In genomic region chr1:174022080-174022975, GRCh38 we compare ENCODE assay signal across 8 cellular contexts. TPM values are rescaled to one million over a fixed set of nuclear protein-coding genes. Genes with fewer than 3 reads are reported as not detected.
DNase-seq lines count a peak whose midpoint lies in the region; ATAC-seq, FAIRE-seq and TF ChIP-seq lines count a peak whose summit lies in the region.

Gene RC3H1, minus strand, starts transcription at chr1:174022357. Its CDS starts 29,372 bp downstream, at chr1:173992985.

- H3K27me3 Mint-ChIP-seq in progenitor cell of endocrine pancreas: no peaks in the 10 kb centered on the region

- H3K27ac ChIP-seq in adrenal gland (peak within 1 kb of the TSS in 4 of 5 donors; percentile 85 to 92 (median 91)), heart left ventricle (peak within 1 kb of the TSS; percentile 84 to 99 (median 96)), upper lobe of right lung (peak within 1 kb of the TSS; percentile 97)

- ATAC-seq in HG02763 (IDR thresholded peaks at IDR 0.05; ENCODE audit: unreplicated experiment) (peak; percentile 89), heart left ventricle (peak; percentile 95 to 99 (median 98)), upper lobe of right lung (peak; percentile 99)

- H3K4me1 Mint-ChIP-seq in progenitor cell of endocrine pancreas (ENCODE audit: low read depth): peaks cover 37% of the 10 kb centered on the region

- TF ChIP-seq CTCF in adrenal gland (IDR thresholded peaks at IDR 0.05): no peak
- no peak for TF ChIP-seq CTCF in heart left ventricle (IDR thresholded peaks at IDR 0.05)
- TF ChIP-seq CTCF in progenitor cell of endocrine pancreas (IDR thresholded peaks at IDR 0.05; ENCODE audit: unreplicated experiment): no peak
- no peak for TF ChIP-seq CTCF in upper lobe of right lung (IDR thresholded peaks at IDR 0.05)

- H3K27me3 ChIP-seq in adrenal gland (no peaks in the 10 kb centered on the region), heart left ventricle (no peaks in the 10 kb centered on the region), upper lobe of right lung (no peaks in the 10 kb centered on the region)

- TF ChIP-seq POLR2A in GM12892 (IDR thresholded peaks at IDR 0.05; ENCODE audit: low read depth, low read length) (peak; percentile 93), adrenal gland (IDR thresholded peaks at IDR 0.05) (peak; percentile 86 to 91), heart left ventricle (IDR thresholded peaks at IDR 0.05) (peak; percentile 86 to 99)

- H3K36me3 ChIP-seq in adrenal gland (replicated peaks in 1 of 2) (no peaks in the 10 kb centered on the region), heart left ventricle (peaks cover 0 to 5% (median 0%) of the 10 kb centered on the region in 9 donors), upper lobe of right lung (no peaks in the 10 kb centered on the region)

- H3K9me3 ChIP-seq in adrenal gland (replicated peaks in 1 of 3) (no peaks in the 10 kb centered on the region), heart left ventricle (no peaks in the 10 kb centered on the region), upper lobe of right lung (no peaks in the 10 kb centered on the region)

- H3K4me1 ChIP-seq in adrenal gland (replicated peaks in 1 of 2) (peaks cover 10 to 39% of the 10 kb centered on the region in 2 donors), heart left ventricle (peaks cover 5 to 52% (median 46%) of the 10 kb centered on the region in 12 donors), upper lobe of right lung (peaks cover 40% of the 10 kb centered on the region)

- FAIRE-seq in GM12892 (lab: Jason Lieb, UNC): peak; percentile 96

- intact Hi-C loops in T-helper 1 cell treated with Interleukin-12 subunit alpha and Interleukin-12 subunit beta and Interleukin-4 antibody, amounts not matched to agents 30 ng/mL and 1 ng/mL, for 36 hours (cut with micrococcal nuclease): loop anchor here (1.0 to 5.0 kb wide), 12 partner anchors 137 to 1490 kb away; partner anchors contain the start of genes CACYBP, KIAA0040, MRPS14 and RABGAP1L
- intact Hi-C loops in adrenal gland (cut with DNase I): no loop called here
- intact Hi-C loops in heart left ventricle (cut with DNase I): loop anchor here in 6 of 10 donors (2.0 to 10.0 kb wide), 6 partner anchors 132 to 192 kb away; partner anchors contain the start of genes ZBTB37 (in 4 of the 6), RABGAP1L (in 3 of the 6) and GAS5 (in 2 of the 6)
- intact Hi-C loops in upper lobe of right lung (cut with DNase I): no loop called here

- DNase-seq in GM12892 (ENCODE audit: insufficient read length) (peak; percentile 68), NCI-H1436 treated with DMSO at 0.1 percent for 48 hours (lab: John Stamatoyannopoulos, UW) (peak; percentile 36), adrenal gland (peak; percentile 90 to 94 (median 92)), heart left ventricle (peak; percentile 93 to 97 (median 94)), progenitor cell of endocrine pancreas (ENCODE audit: low spot score, unreplicated experiment) (peak; percentile 70), upper lobe of right lung (peak; percentile 96)

- no peaks in the 10 kb centered on the region for H3K36me3 Mint-ChIP-seq in progenitor cell of endocrine pancreas (ENCODE audit: insufficient read depth)

- H3K27ac Mint-ChIP-seq in progenitor cell of endocrine pancreas: peak within 1 kb of the TSS; percentile 98

- WGBS in adrenal gland, 4 donors: 1 to 2% (median 1%) methylated on average over 33 to 78 of the region's 78 CpGs
- 0 to 1% (median 1%) methylated on average over 39 to 78 of the region's 78 CpGs for WGBS in heart left ventricle, 4 donors

- H3K9me3 Mint-ChIP-seq in progenitor cell of endocrine pancreas (ENCODE audit: low read depth): no peaks in the 10 kb centered on the region

- H3K4me3 ChIP-seq in adrenal gland (peak within 1 kb of the TSS; percentile 52 to 90 (median 68)), heart left ventricle (peak within 1 kb of the TSS; percentile 72 to 94 (median 85)), upper lobe of right lung (peak within 1 kb of the TSS; percentile 83)

- peak within 1 kb of the TSS; percentile 91 for H3K4me3 Mint-ChIP-seq in progenitor cell of endocrine pancreas (ENCODE audit: low read depth)

RNA-seq across cellular contexts. Expression of gene RC3H1, which starts in this region (rescaled TPM):
- polyA plus RNA-seq in GM12892 (2012; ENCODE audit: missing spikeins): 10.0 TPM
- total RNA-seq in T-helper 1 cell treated with Interleukin-12 subunit alpha and Interleukin-12 subunit beta and Interleukin-4 antibody, amounts not matched to agents 30 ng/mL and 1 ng/mL, for 36 hours: 37.8 and 37.9 TPM in 2 replicates
- total RNA-seq in adrenal gland: 10 to 100 TPM; 19.3 to 36.2 (median 27.5) TPM
- 10 to 100 TPM in 1 of 3 donors, 1 to 10 TPM in 2; 3.6 to 12.1 (median 6.7) TPM for polyA plus RNA-seq in adrenal gland
- total RNA-seq in heart left ventricle: 10 to 100 TPM; 14.7 to 32.0 (median 25.5) TPM
- polyA plus RNA-seq in heart left ventricle: 1 to 10 TPM; 3.8 to 4.6 TPM
- 42.0 and 45.8 TPM in 2 replicates for total RNA-seq in progenitor cell of endocrine pancreas
- 36.5 TPM for total RNA-seq in upper lobe of right lung

Comparison
In these comparisons a context has a peak if more than half of its experiments do, and no peak if none do; other contexts are left out.
1. Peak in every context shown above with its lines: DNase-seq, ATAC-seq, H3K4me3 ChIP-seq and H3K27ac ChIP-seq.
2. DNase-seq: peak in every context shown above with its lines; median percentile 96 in upper lobe of right lung; 94 in heart left ventricle; 92 in adrenal gland; 70 in progenitor cell of endocrine pancreas; 68 in GM12892; 36 in NCI-H1436 treated with DMSO at 0.1 percent for 48 hours.
3. intact Hi-C loops: an anchor here in T-helper 1 cell treated with Interleukin-12 subunit alpha and Interleukin-12 subunit beta and Interleukin-4 antibody, amounts not matched to agents 30 ng/mL and 1 ng/mL, for 36 hours (1.0 to 5.0 kb wide) and heart left ventricle (2.0 to 10.0 kb wide); none called in adrenal gland and upper lobe of right lung.